16 cellular contexts compared by ENCODE assay signal in the genomic region with DNA sequence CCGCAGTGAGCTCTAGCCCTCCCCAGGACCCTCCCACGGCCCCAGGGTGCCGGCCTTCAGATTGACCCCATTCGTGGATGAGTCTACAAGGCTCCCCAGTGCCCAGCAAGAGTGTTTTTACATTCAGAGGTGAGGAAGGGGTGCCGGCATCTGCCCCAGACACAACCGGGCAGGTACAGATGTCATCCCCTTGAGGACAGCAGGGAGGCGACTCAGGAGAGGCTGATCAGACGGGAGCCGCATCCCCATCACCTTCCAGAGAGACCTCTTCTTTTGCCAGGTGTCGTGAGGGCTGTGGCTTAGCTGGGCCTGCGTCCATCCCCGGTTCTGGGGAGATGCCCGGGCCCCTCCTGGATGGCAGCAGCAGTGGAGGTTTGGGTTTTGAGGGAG. TPM values are rescaled to one million over a fixed set of nuclear protein-coding genes. Genes with fewer than 3 reads are reported as not detected.
DNase-seq lines count a peak whose midpoint lies in the region; ATAC-seq and TF ChIP-seq lines count a peak whose summit lies in the region.
"Had no signal": no experiment of that assay in that cellular context is flagged by ENCODE, and none has a peak within 500 bp of the region (broad histone marks: within the 10 kb centered on the region; RNA-seq: fewer than 3 reads in every experiment).

No MANE protein-coding gene starts in this region.

- peak overlapping the region; percentile 78 for H2BK5ac ChIP-seq in neuronal stem cell (ENCODE audit: low read length)

- peak overlapping the region; percentile 47 for H3K9ac ChIP-seq in Loucy (ENCODE audit: low read depth, low read length, poor library complexity, severe bottlenecking)
- no peak overlapping the region for H3K9ac ChIP-seq in neuronal stem cell (ENCODE audit: low read depth, low read length, poor library complexity)

- no peaks in the 10 kb centered on the region for H4K20me1 ChIP-seq in Loucy (ENCODE audit: insufficient read depth, low read length, poor library complexity, severe bottlenecking)

- H3K4me2 ChIP-seq in Loucy (ENCODE audit: low read depth, low read length, poor library complexity, severe bottlenecking): peak overlapping the region; percentile 55
- no peak overlapping the region for H3K4me2 ChIP-seq in neuronal stem cell (ENCODE audit: insufficient read depth, low read length, poor library complexity, severe bottlenecking)
- H3K4me2 ChIP-seq: A549 had no signal

- H2AFZ ChIP-seq in Loucy (ENCODE audit: low read length): no peak overlapping the region
- H2AFZ ChIP-seq in neuronal stem cell (ENCODE audit: low read length): no peak overlapping the region

- H3K36me3 ChIP-seq in right atrium auricular region: no peaks in the 10 kb centered on the region
- H3K36me3 ChIP-seq in Loucy (ENCODE audit: insufficient read depth, low read length): no peaks in the 10 kb centered on the region
- H3K36me3 ChIP-seq in neuronal stem cell (replicated peaks in 1 of 2; ENCODE audit: control insufficient read depth in 2 of 2, insufficient read depth in 2 of 2, low read length in 2 of 2): peaks cover 5 to 13% of the 10 kb centered on the region in 2 donors
- H3K36me3 ChIP-seq in spleen: no peaks in the 10 kb centered on the region

- no peak for TF ChIP-seq CTCF in right atrium auricular region (IDR thresholded peaks at IDR 0.05)
- TF ChIP-seq CTCF in Loucy (conservative IDR thresholded peaks at IDR 0.05; ENCODE audit: low read length): no peak
- no peak for TF ChIP-seq CTCF in spleen (IDR thresholded peaks at IDR 0.05 in 8 of 11, conservative IDR thresholded peaks at IDR 0.05 in 3 of 11)

- no peak overlapping the region for H4K91ac ChIP-seq in neuronal stem cell (ENCODE audit: low read depth, low read length, poor library complexity)

- no peaks in the 10 kb centered on the region for H3K9me3 ChIP-seq in right atrium auricular region
- no peaks in the 10 kb centered on the region for H3K9me3 ChIP-seq in Loucy (ENCODE audit: insufficient read depth, low read depth, low read length)
- H3K9me3 ChIP-seq in neuronal stem cell (replicated peaks in 1 of 2; ENCODE audit: control insufficient read depth in 2 of 2, insufficient read depth in 1 of 2, low read depth in 1 of 2, low read length in 2 of 2): no peaks in the 10 kb centered on the region
- H3K9me3 ChIP-seq in spleen: no peaks in the 10 kb centered on the region
- H3K9me3 ChIP-seq: A549 had no signal

- DNase-seq in left ventricle myocardium superior (peak; percentile 17), right atrium auricular region (ENCODE audit: low spot score) (no peak), neuronal stem cell (ENCODE audit: low spot score) (no peak), spleen (peak; percentile 58), NCI-H1930 (lab: John Stamatoyannopoulos, UW) (no peak), OCI-M1 (lab: John Stamatoyannopoulos, UW) (no peak), COR-L47 (lab: John Stamatoyannopoulos, UW) (no peak)
- DNase-seq: Calu3; CD4-positive, CD25-positive, alpha-beta regulatory T cell; DMS 273 treated with DMSO at 0.1 percent for 48 hours had no signal

- WGBS in neuronal stem cell (ENCODE audit: extremely low coverage in 2 of 2, insufficient read length in 2 of 2, insufficient replicate concordance in 1 of 2), 2 donors: no CpG with 5 or more reads among the region's 13 CpGs
- 81 to 89% (median 83%) methylated on average over 12 to 13 of the region's 13 CpGs for WGBS in spleen, 5 donors

- H3K4ac ChIP-seq in neuronal stem cell (ENCODE audit: low read length): no peak overlapping the region

- no peak overlapping the region for H4K8ac ChIP-seq in neuronal stem cell (ENCODE audit: low read depth, low read length)

- H3K27me3 ChIP-seq in right atrium auricular region (no peaks in the 10 kb centered on the region), Loucy (ENCODE audit: insufficient read depth, low read length, poor library complexity, severe bottlenecking) (no peaks in the 10 kb centered on the region), neuronal stem cell (ENCODE audit: control insufficient read depth in 3 of 3, insufficient read depth in 3 of 3, low read depth in 1 of 3, low read length in 3 of 3) (no peaks in the 10 kb centered on the region), spleen (replicated peaks in 1 of 7) (peaks cover 0 to 39% (median 10%) of the 10 kb centered on the region in 7 donors)

- H2BK120ac ChIP-seq in neuronal stem cell (ENCODE audit: low read depth, low read length): no peak overlapping the region

- H3K23ac ChIP-seq in neuronal stem cell (ENCODE audit: low read depth, low read length, poor library complexity): no peak overlapping the region

- no peak for ATAC-seq in left ventricle myocardium superior
- ATAC-seq: A549, HCT116 had no signal

- no peaks in the 10 kb centered on the region for H3F3A ChIP-seq in Loucy (ENCODE audit: low read depth)

- no peak overlapping the region for H2BK15ac ChIP-seq in neuronal stem cell (ENCODE audit: low read length)

- H2AK5ac ChIP-seq in neuronal stem cell (ENCODE audit: low read depth, low read length): peak overlapping the region; percentile 45

- intact Hi-C loops in left ventricle myocardium superior (cut with micrococcal nuclease) (no loop called here), spleen (cut with DNase I; ENCODE audit: low total_unique reads) (no loop called here)

- peak overlapping the region; percentile 11 for H3K18ac ChIP-seq in neuronal stem cell (ENCODE audit: low read length)

- no peak overlapping the region for H2BK12ac ChIP-seq in neuronal stem cell (ENCODE audit: low read length)

- no peaks in the 10 kb centered on the region for H3K79me1 ChIP-seq in neuronal stem cell (ENCODE audit: low read depth, low read length)

- H3K9me2 ChIP-seq in Loucy (replicated peaks; ENCODE audit: low read depth, low read length): no peaks in the 10 kb centered on the region

- H3K14ac ChIP-seq in neuronal stem cell (ENCODE audit: low read length): no peak overlapping the region

- H3K4me1 ChIP-seq in right atrium auricular region (peaks cover 0 to 40% of the 10 kb centered on the region in 2 donors), Loucy (ENCODE audit: insufficient read depth, low read length, poor library complexity, severe bottlenecking) (peaks cover 61% of the 10 kb centered on the region), neuronal stem cell (ENCODE audit: control insufficient read depth in 2 of 2, insufficient read depth in 1 of 2, low read depth in 1 of 2, low read length in 2 of 2) (peaks cover 9 to 18% of the 10 kb centered on the region in 2 donors), spleen (peaks cover 0 to 28% (median 24%) of the 10 kb centered on the region in 6 donors)
- H3K4me1 ChIP-seq: A549 had no signal

- H3K4me3 ChIP-seq in right atrium auricular region: no peak overlapping the region
- no peak overlapping the region for H3K4me3 ChIP-seq in Loucy (ENCODE audit: low read length, poor library complexity, severe bottlenecking)
- no peak overlapping the region for H3K4me3 ChIP-seq in neuronal stem cell (ENCODE audit: low read length in 2 of 2)
- no peak overlapping the region for H3K4me3 ChIP-seq in spleen
- H3K4me3 ChIP-seq: A549 had no signal

- TF ChIP-seq POLR2A in spleen (IDR thresholded peaks at IDR 0.05): no peak

- no peak overlapping the region for H3K27ac ChIP-seq in right atrium auricular region
- no peak overlapping the region for H3K27ac ChIP-seq in neuronal stem cell (replicated peaks; ENCODE audit: low read length)
- no peak overlapping the region for H3K27ac ChIP-seq in spleen
- H3K27ac ChIP-seq: A549 had no signal

- H3K79me2 ChIP-seq in Loucy (ENCODE audit: insufficient read depth, low read length): no peaks in the 10 kb centered on the region

RNA-seq across cellular contexts. Expression of a gene that starts 4.3 kb away (rescaled TPM):
- total RNA-seq in left ventricle myocardium superior: 107 TPM
- total RNA-seq in right atrium auricular region: 10 to 100 TPM in 1 of 2 donors, 1 to 10 TPM in 1; 7.7 to 51.0 TPM
- polyA plus RNA-seq in neuronal stem cell (2013, experiment 1 of 2): 0.03 TPM
- polyA plus RNA-seq in neuronal stem cell (2013, experiment 2 of 2): not detected
- not detected for total RNA-seq in spleen
- polyA plus RNA-seq in spleen: under 1 TPM in 1 of 3 donors, not detected in 2; 0.10 TPM
- total RNA-seq: Calu3; CD4-positive, CD25-positive, alpha-beta regulatory T cell; Daoy had no signal
- polyA plus RNA-seq: A549; AG04450; BJ; CD4-positive, CD25-positive, alpha-beta regulatory T cell had no signal

RNA-seq across cellular contexts. Expression of a gene that starts 30.9 kb away (rescaled TPM):
- total RNA-seq in left ventricle myocardium superior (7.7 TPM), right atrium auricular region (1 to 10 TPM; 5.6 to 7.1 TPM), spleen (1 to 10 TPM; 2.8 to 8.9 (median 5.7) TPM)
- 5.2 TPM for polyA plus RNA-seq in neuronal stem cell (2013, experiment 1 of 2)
- polyA plus RNA-seq in neuronal stem cell (2013, experiment 2 of 2): 5.1 TPM
- polyA plus RNA-seq in spleen: 1 to 10 TPM; 1.2 to 2.6 (median 1.8) TPM

RNA-seq across cellular contexts. Expression of a gene that starts 31.1 kb away (rescaled TPM):
- total RNA-seq in left ventricle myocardium superior: 876 TPM
- 100 to 1,000 TPM; 242 to 366 TPM for total RNA-seq in right atrium auricular region
- 60.5 TPM for polyA plus RNA-seq in neuronal stem cell (2013, experiment 1 of 2)
- 67.5 TPM for polyA plus RNA-seq in neuronal stem cell (2013, experiment 2 of 2)
- 100 to 1,000 TPM in 6 of 7 donors, 10 to 100 TPM in 1; 91.9 to 135 (median 122) TPM for total RNA-seq in spleen
- polyA plus RNA-seq in spleen: 10 to 100 TPM; 58.6 to 86.0 (median 62.3) TPM

Comparison
In these comparisons a context has a peak if more than half of its experiments do, and no peak if none do; other contexts are left out.
1. DNase-seq: peak in left ventricle myocardium superior (single experiment) and spleen (single experiment); none in right atrium auricular region (single experiment), neuronal stem cell (single experiment), NCI-H1930 (0 of 2), OCI-M1 (single experiment) and COR-L47 (single experiment).
2. RNA of a gene that starts 4.3 kb away (total RNA-seq): 107 TPM in left ventricle myocardium superior (single experiment) and 7.7 to 51.0 TPM in right atrium auricular region; not detected in spleen; every median in the first group is over 4 times any median in the second.